ENCODE assay signal across 23 cellular contexts in the genomic region with DNA sequence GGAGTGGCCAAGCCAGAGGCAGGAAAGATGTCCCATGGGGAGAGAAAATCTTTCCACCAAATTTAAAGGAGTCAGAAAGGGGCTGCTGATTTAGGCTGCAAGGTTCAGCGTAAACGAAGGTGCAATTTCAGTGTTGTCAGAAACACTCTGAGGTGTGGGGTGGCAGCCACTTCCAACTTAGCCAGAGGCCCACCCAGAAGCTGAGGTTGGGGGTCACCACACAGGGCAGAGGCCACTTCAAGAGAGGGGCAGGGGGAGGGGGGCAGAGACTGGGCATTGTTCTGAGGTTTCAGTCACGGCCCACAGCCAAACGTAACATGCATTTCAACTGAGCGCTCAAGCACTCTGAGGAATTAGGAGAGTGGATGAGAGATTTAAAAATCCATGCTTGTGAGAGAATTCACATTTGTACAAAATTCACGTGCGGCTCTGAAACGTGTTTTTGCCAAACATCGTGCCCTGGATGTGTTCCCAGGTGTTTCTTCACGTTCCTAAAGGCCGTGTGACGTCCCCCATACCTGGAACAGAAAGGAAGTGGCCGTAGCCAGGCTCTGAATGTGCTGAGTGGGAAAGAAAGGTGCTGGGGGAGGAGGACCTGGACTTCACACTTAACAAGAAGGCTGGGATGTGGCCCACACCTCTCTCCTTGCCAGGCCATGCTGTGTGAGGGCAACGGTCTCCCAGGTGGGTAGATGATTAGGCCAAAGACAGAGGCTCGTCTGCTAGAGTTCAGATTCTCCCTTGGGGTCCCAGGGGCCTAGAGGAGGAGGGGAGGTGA. TPM values are rescaled to one million over a fixed set of nuclear protein-coding genes. Genes with fewer than 3 reads are reported as not detected.
"Had no signal": no experiment of that assay in that cellular context is flagged by ENCODE, and none has a peak within 500 bp of the region (broad histone marks: within the 10 kb centered on the region; RNA-seq: fewer than 3 reads in every experiment).

No MANE protein-coding gene starts in this region.

- H3K9me3 ChIP-seq: ovary, right lobe of liver, testis had no signal

- H3K27ac ChIP-seq: ovary, right lobe of liver, testis had no signal

- H3K9me3 Mint-ChIP-seq: activated CD4-positive, alpha-beta T cell treated with anti-CD3 and anti-CD28 coated beads, Interleukin-2, amount 10 ng/mL, durations not matched to agents 24 days and 14 days; activated naive CD8-positive, alpha-beta T cell treated with anti-CD3 and anti-CD28 coated beads for 36 hours; brain; central memory CD8-positive, alpha-beta T cell; neural crest cell; stimulated activated naive CD8-positive, alpha-beta T cell treated with anti-CD3 and anti-CD28 coated beads, Interleukin-15, amount 100 ng/mL, for 72 hours; T-helper 2 cell treated with Interferon-gamma antibody and Interleukin-4, amounts not matched to agents 5 μg/mL and 100 μg/mL, for 36 hours had no signal

- H3K4me3 Mint-ChIP-seq: activated CD4-positive, alpha-beta T cell treated with anti-CD3 and anti-CD28 coated beads, Interleukin-2, amount 10 ng/mL, durations not matched to agents 24 days and 14 days; activated CD8-positive, alpha-beta T cell treated with anti-CD3 and anti-CD28 coated beads, Interleukin-2, amount 10 ng/mL, durations not matched to agents 7 days and 5 days; activated naive CD8-positive, alpha-beta T cell treated with anti-CD3 and anti-CD28 coated beads for 36 hours; central memory CD8-positive, alpha-beta T cell; neural crest cell; stimulated activated naive CD8-positive, alpha-beta T cell treated with anti-CD3 and anti-CD28 coated beads, Interleukin-15, amount 100 ng/mL, for 72 hours; T-helper 2 cell treated with Interferon-gamma antibody and Interleukin-4, amounts not matched to agents 5 μg/mL and 100 μg/mL, for 36 hours had no signal

- H3K4me1 Mint-ChIP-seq: activated CD4-positive, alpha-beta T cell treated with anti-CD3 and anti-CD28 coated beads, Interleukin-2, amount 10 ng/mL, durations not matched to agents 24 days and 14 days; activated naive CD8-positive, alpha-beta T cell treated with anti-CD3 and anti-CD28 coated beads for 36 hours; central memory CD8-positive, alpha-beta T cell had no signal

- H3K4me3 ChIP-seq: esophagus squamous epithelium, ovary, right lobe of liver, smooth muscle cell, testis had no signal

- ATAC-seq: activated CD8-positive, alpha-beta T cell treated with anti-CD3 and anti-CD28 coated beads, Interleukin-2, amount 10 ng/mL, durations not matched to agents 7 days and 5 days; left ventricle myocardium superior; right lobe of liver; stimulated activated naive CD8-positive, alpha-beta T cell treated with anti-CD3 and anti-CD28 coated beads, Interleukin-15, amount 100 ng/mL, for 72 hours had no signal

- H3K4me2 ChIP-seq: smooth muscle cell had no signal

- H3K27me3 ChIP-seq: ovary, right lobe of liver, testis had no signal

- DNase-seq: activated CD4-positive, alpha-beta T cell treated with anti-CD3 and anti-CD28 coated beads, Interleukin-2, amount 10 ng/mL, durations not matched to agents 24 days and 14 days; activated CD4-positive, CD25-positive, alpha-beta regulatory T cell; activated CD8-positive, alpha-beta memory T cell treated with anti-CD3 and anti-CD28 coated beads, Interleukin-2, amount 50 U/mL, for 4 hours; activated CD8-positive, alpha-beta T cell treated with anti-CD3 and anti-CD28 coated beads, Interleukin-2, amount 10 ng/mL, durations not matched to agents 7 days and 5 days; activated gamma-delta T cell; activated naive CD8-positive, alpha-beta T cell treated with anti-CD3 and anti-CD28 coated beads for 36 hours; activated T-cell treated with anti-CD3 and anti-CD28 coated beads, Interleukin-2, amount 50 U/mL, for 48 hours; amygdala; cortex of kidney; effector CD4-positive, alpha-beta T cell; esophagus squamous epithelium; hypothalamus; left ventricle myocardium superior; mesenchymal stem cell; ovary; stimulated activated naive CD8-positive, alpha-beta T cell treated with anti-CD3 and anti-CD28 coated beads, Interleukin-15, amount 100 ng/mL, for 72 hours; testis had no signal

- H3K27ac Mint-ChIP-seq: activated CD4-positive, alpha-beta T cell treated with anti-CD3 and anti-CD28 coated beads, Interleukin-2, amount 10 ng/mL, durations not matched to agents 24 days and 14 days; activated CD8-positive, alpha-beta T cell treated with anti-CD3 and anti-CD28 coated beads, Interleukin-2, amount 10 ng/mL, durations not matched to agents 7 days and 5 days; activated naive CD8-positive, alpha-beta T cell treated with anti-CD3 and anti-CD28 coated beads for 36 hours; brain; T-helper 2 cell treated with Interferon-gamma antibody and Interleukin-4, amounts not matched to agents 5 μg/mL and 100 μg/mL, for 36 hours had no signal

- H3K36me3 Mint-ChIP-seq: activated naive CD8-positive, alpha-beta T cell treated with anti-CD3 and anti-CD28 coated beads for 36 hours; brain had no signal

- H3K36me3 ChIP-seq: esophagus squamous epithelium, ovary, right lobe of liver had no signal

RNA-seq across cellular contexts. Expression of a gene that starts 19.5 kb away (rescaled TPM):
- total RNA-seq: activated CD8-positive, alpha-beta T cell treated with anti-CD3 and anti-CD28 coated beads, Interleukin-2, amount 10 ng/mL, durations not matched to agents 7 days and 5 days had no signal
